ENCODE assay signal across 9 cellular contexts in the genomic region with DNA sequence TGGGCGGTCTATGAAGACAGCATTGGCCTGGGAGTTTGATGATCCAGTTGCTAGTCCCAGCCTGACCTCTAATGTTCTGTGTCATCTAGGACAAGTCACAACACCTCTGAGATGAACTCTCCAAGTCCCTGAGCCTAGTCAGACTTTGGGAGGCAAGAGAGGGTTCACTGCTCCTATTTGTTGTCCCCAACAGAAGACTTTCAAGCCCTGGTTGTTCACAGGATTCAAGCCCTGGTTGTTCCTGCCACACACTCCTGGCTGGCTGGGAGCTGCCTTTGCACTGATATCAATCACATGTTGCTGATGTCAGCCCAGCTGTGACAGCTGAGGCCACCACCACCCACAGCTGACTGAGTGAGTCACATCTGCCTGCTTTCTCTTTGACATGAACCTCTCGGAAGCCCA.
DNase-seq lines count a peak whose midpoint lies in the region; ATAC-seq, FAIRE-seq and TF ChIP-seq lines count a peak whose summit lies in the region.
"Had no signal": no experiment of that assay in that cellular context is flagged by ENCODE, and none has a peak within 500 bp of the region (broad histone marks: within the 10 kb centered on the region; RNA-seq: fewer than 3 reads in every experiment).

No MANE protein-coding gene starts in this region.

- no peaks in the 10 kb centered on the region for H3K36me3 ChIP-seq in endodermal cell (ENCODE audit: control insufficient read depth, insufficient read depth, low read length)
- H3K36me3 ChIP-seq in pancreas: no peaks in the 10 kb centered on the region
- no peaks in the 10 kb centered on the region for H3K36me3 ChIP-seq in thyroid gland

- H3K9me3 ChIP-seq in endodermal cell (ENCODE audit: control insufficient read depth, low read length) (no peaks in the 10 kb centered on the region), pancreas (no peaks in the 10 kb centered on the region), thyroid gland (no peaks in the 10 kb centered on the region)

- TF ChIP-seq POLR2A in thyroid gland (IDR thresholded peaks at IDR 0.05): no peak

- H3K4me3 ChIP-seq in endodermal cell (ENCODE audit: low read length): no peak overlapping the region
- H3K4me3 ChIP-seq in pancreas: no peak overlapping the region
- H3K4me3 ChIP-seq in thyroid gland (replicated peaks in 1 of 3): no peak overlapping the region

- DNase-seq in C1 segment of cervical spinal cord (lab: John Stamatoyannopoulos, UW) (peak in 8 of 14 donors; percentile 7 to 70 (median 44)), endodermal cell (peak; percentile 79), pancreas (peak in 2 of 6 donors; percentile 28 to 45), thyroid gland (peak; percentile 9 to 26), MV-4-11 (lab: John Stamatoyannopoulos, UW) (no peak)
- peak; percentile 25 for DNase-seq in activated CD4-positive, alpha-beta T cell treated with anti-CD3 and anti-CD28 coated beads, Interleukin-2, amount 50 U/mL, for 1 hour

- H3K4me3 Mint-ChIP-seq in endodermal cell: no peak overlapping the region

- no peaks in the 10 kb centered on the region for H3K27me3 Mint-ChIP-seq in endodermal cell (ENCODE audit: insufficient read depth)

- H3K27ac Mint-ChIP-seq in endodermal cell: no peak overlapping the region

- H3K27ac ChIP-seq in endodermal cell (ENCODE audit: low read depth, low read length) (no peak overlapping the region), pancreas (no peak overlapping the region), thyroid gland (no peak overlapping the region)

- no peak for FAIRE-seq in pancreas (lab: Jason Lieb, UNC)
- FAIRE-seq: G401.6 had no signal

- intact Hi-C loops in pancreas (cut with DNase I) (no loop called here), thyroid gland (cut with DNase I) (no loop called here)

- 57 to 82% methylated on average over 2 of the region's 2 CpGs for WGBS in endodermal cell (ENCODE audit: insufficient coverage in 1 of 2, insufficient read length in 1 of 2), 2 experiments
- WGBS in pancreas, 2 donors: 83 to 87% methylated on average over 2 of the region's 2 CpGs
- 79 to 82% methylated on average over 2 of the region's 2 CpGs for WGBS in thyroid gland, 2 donors

- peaks cover 4% of the 10 kb centered on the region for H3K4me1 ChIP-seq in endodermal cell (ENCODE audit: control insufficient read depth, insufficient read depth, low read length)
- H3K4me1 ChIP-seq in pancreas: peaks cover 0 to 8% (median 0%) of the 10 kb centered on the region in 3 donors
- peaks cover 6 to 8% of the 10 kb centered on the region in 2 donors for H3K4me1 ChIP-seq in thyroid gland

- ATAC-seq in GM19397 (IDR thresholded peaks at IDR 0.05; ENCODE audit: unreplicated experiment): peak; percentile 96
- peak; percentile 99 for ATAC-seq in HG03460 (IDR thresholded peaks at IDR 0.05; ENCODE audit: unreplicated experiment)
- ATAC-seq in pancreas: peak in 3 of 4 donors; percentile 71 to 92 (median 83)

- H3K27me3 ChIP-seq in endodermal cell (ENCODE audit: control insufficient read depth, insufficient read depth, low read length, poor library complexity, severe bottlenecking): no peaks in the 10 kb centered on the region
- no peaks in the 10 kb centered on the region for H3K27me3 ChIP-seq in pancreas
- no peaks in the 10 kb centered on the region for H3K27me3 ChIP-seq in thyroid gland

- H3K4me1 Mint-ChIP-seq in endodermal cell: peaks cover 9% of the 10 kb centered on the region

- H3K9me3 Mint-ChIP-seq in endodermal cell: no peaks in the 10 kb centered on the region

- no peak for TF ChIP-seq CTCF in endodermal cell (conservative IDR thresholded peaks at IDR 0.05)
- TF ChIP-seq CTCF in pancreas (IDR thresholded peaks at IDR 0.05): no peak
- TF ChIP-seq CTCF in thyroid gland (IDR thresholded peaks at IDR 0.05): no peak

- H3K36me3 Mint-ChIP-seq in endodermal cell (ENCODE audit: low read depth): no peaks in the 10 kb centered on the region

- H3K9ac ChIP-seq in endodermal cell (ENCODE audit: extremely low read depth, low read length, poor library complexity, severe bottlenecking): no peak overlapping the region
